In the genomic region with DNA sequence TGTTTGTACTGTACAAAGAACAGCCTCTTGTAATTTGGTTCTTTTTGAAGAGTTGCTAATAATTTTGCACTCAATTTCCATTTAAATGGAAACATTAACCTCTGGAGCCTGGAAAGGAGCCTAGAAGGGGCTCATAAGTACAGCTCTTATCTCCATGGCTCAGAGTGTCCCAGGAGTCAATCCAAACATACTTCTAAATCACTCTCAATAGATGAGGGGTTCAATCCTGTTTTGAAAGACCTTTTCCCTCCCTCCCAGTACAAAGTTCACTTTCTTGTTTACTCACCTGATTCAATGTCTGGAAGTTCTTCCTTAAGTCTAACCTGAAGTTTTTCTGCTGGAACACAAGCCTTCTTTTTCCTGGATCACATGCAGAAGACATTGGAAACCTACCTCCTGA, we compare ENCODE assay signal across 19 cellular contexts.
"Had no signal": no experiment of that assay in that cellular context is flagged by ENCODE, and none has a peak within 500 bp of the region (broad histone marks: within the 10 kb centered on the region; RNA-seq: fewer than 3 reads in every experiment).

No MANE protein-coding gene starts in this region.

- H3K4me2 ChIP-seq: SK-N-SH had no signal

- H3K9ac ChIP-seq: SK-N-SH had no signal

- H3K9me3 ChIP-seq: SK-N-SH had no signal

- DNase-seq: KBM-7, MV-4-11, NCI-H1048, NCI-H1105, NCI-H1417, NCI-H1436 treated with DMSO at 0.1 percent for 48 hours, NCI-H1694, NCI-H187 treated with DMSO at 0.1 percent for 48 hours, NCI-H2029 treated with DMSO at 0.1 percent for 48 hours, NCI-H2171, NCI-H226, NCI-H446, NCI-H510A, NCI-H524 treated with DMSO at 0.1 percent for 48 hours, NCI-H69, NCI-H774, RPMI8226, SHP77, SK-N-SH had no signal
